ENCODE assay signal across 25 cellular contexts in genomic region chr5:128093368-128093767, GRCh38. TPM values are rescaled to one million over a fixed set of nuclear protein-coding genes. Genes with fewer than 3 reads are reported as not detected.
DNase-seq lines count a peak whose midpoint lies in the region; ATAC-seq and TF ChIP-seq lines count a peak whose summit lies in the region.
"Had no signal": no experiment of that assay in that cellular context is flagged by ENCODE, and none has a peak within 500 bp of the region (broad histone marks: within the 10 kb centered on the region; RNA-seq: fewer than 3 reads in every experiment).

No MANE protein-coding gene starts in this region.

- no peak overlapping the region for H2AFZ ChIP-seq in SK-N-SH (ENCODE audit: low read depth)

- no peaks in the 10 kb centered on the region for H3K27me3 Mint-ChIP-seq in T-helper 17 cell
- H3K27me3 Mint-ChIP-seq: activated CD4-positive, alpha-beta T cell treated with anti-CD3 and anti-CD28 coated beads for 36 hours; CD4-positive, CD25-positive, alpha-beta regulatory T cell had no signal

- H4K20me1 ChIP-seq in SK-N-SH (ENCODE audit: insufficient read depth) = no peaks in the 10 kb centered on the region; the same call in 1 of the 2 replicates

- H3K27ac Mint-ChIP-seq in T-helper 17 cell = no peak overlapping the region
- H3K27ac Mint-ChIP-seq: activated CD4-positive, alpha-beta T cell treated with anti-CD3 and anti-CD28 coated beads for 36 hours; activated CD8-positive, alpha-beta T cell treated with anti-CD3 and anti-CD28 coated beads, Interleukin-2, amount 10 ng/mL, durations not matched to agents 7 days and 5 days; T-helper 2 cell treated with Interferon-gamma antibody and Interleukin-4, amounts not matched to agents 5 μg/mL and 100 μg/mL, for 36 hours had no signal

- no peak overlapping the region for H3K9ac ChIP-seq in SK-N-SH

- no peak for TF ChIP-seq RAD21 in SK-N-SH (IDR thresholded peaks at IDR 0.05; ENCODE audit: low read length)

- H3K36me3 Mint-ChIP-seq in T-helper 17 cell (ENCODE audit: low read depth) = peaks cover 4% of the 10 kb centered on the region

- no peak for DNase-seq in SK-N-SH
- peak; percentile 50 for DNase-seq in astrocyte of the hippocampus (ENCODE audit: low read depth, low spot score)
- DNase-seq in fibroblast of the aortic adventitia (ENCODE audit: low read depth) = peak; percentile 48
- no peak for DNase-seq in substantia nigra (lab: John Stamatoyannopoulos, UW)
- no peak for DNase-seq in T-helper 17 cell
- no peak for DNase-seq in NCI-H2196 treated with DMSO at 0.1 percent for 48 hours (lab: John Stamatoyannopoulos, UW; ENCODE audit: unreplicated experiment)
- DNase-seq in NCI-H2171 treated with DMSO at 0.1 percent for 48 hours (lab: John Stamatoyannopoulos, UW) = no peak
- DNase-seq: activated CD4-positive, alpha-beta T cell treated with anti-CD3 and anti-CD28 coated beads for 36 hours; activated CD8-positive, alpha-beta T cell treated with anti-CD3 and anti-CD28 coated beads, Interleukin-2, amount 10 ng/mL, durations not matched to agents 7 days and 5 days; activated effector memory CD4-positive, alpha-beta T cell treated with anti-CD3 and anti-CD28 coated beads, Interleukin-2, amount 50 U/mL, for 16 hours; activated T-cell treated with anti-CD3 and anti-CD28 coated beads for 4 hours; CD4-positive, CD25-positive, alpha-beta regulatory T cell; DMS 273 treated with DMSO at 0.1 percent for 48 hours; foreskin fibroblast; heart left ventricle; MM.1S; NCI-H1417 treated with DMSO at 0.1 percent for 48 hours; NCI-H2081 treated with DMSO at 0.1 percent for 48 hours; stimulated activated CD4-positive, alpha-beta T cell treated with anti-CD3 and anti-CD28 coated beads, Interleukin-15, amount 100 ng/mL, for 24 hours; stimulated activated naive CD4-positive, alpha-beta T cell treated with Interleukin-2 at 50 U/mL for 16 hours; tibial artery had no signal

- H3K27me3 ChIP-seq in SK-N-SH (ENCODE audit: insufficient read depth) = no peaks in the 10 kb centered on the region
- H3K27me3 ChIP-seq: heart left ventricle, neutrophil, tibial artery had no signal

- ATAC-seq in SK-N-SH treated with all-trans-retinoic acid at 6 μM for 48 hours (no peak), T-helper 17 cell (no peak)
- ATAC-seq: activated CD4-positive, alpha-beta T cell treated with anti-CD3 and anti-CD28 coated beads for 36 hours; activated CD8-positive, alpha-beta T cell treated with anti-CD3 and anti-CD28 coated beads, Interleukin-2, amount 10 ng/mL, durations not matched to agents 7 days and 5 days; heart left ventricle had no signal

- peaks cover 58% of the 10 kb centered on the region for H3K79me2 ChIP-seq in SK-N-SH (ENCODE audit: insufficient read depth)

- peaks cover 5% of the 10 kb centered on the region for H3K4me1 Mint-ChIP-seq in T-helper 17 cell

- no peaks in the 10 kb centered on the region for H3K4me1 ChIP-seq in SK-N-SH (ENCODE audit: control insufficient read depth in 1 of 2, insufficient read depth in 2 of 2, low read depth in 1 of 2, low read length in 1 of 2)
- H3K4me1 ChIP-seq: tibial artery had no signal

- TF ChIP-seq CTCF in SK-N-SH (IDR thresholded peaks at IDR 0.05) (no peak), fibroblast of the aortic adventitia (IDR thresholded peaks at IDR 0.05; ENCODE audit: insufficient read depth, low read length) (no peak)

- POLR2A ChIA-PET in SK-N-SH (lab: Yijun Ruan, JAX) = no interaction called here

- H3K9me3 ChIP-seq in SK-N-SH (peaks cover 23% of the 10 kb centered on the region; the same call in 1 of the 2 replicates), T-helper 17 cell (ENCODE audit: control insufficient read depth, low read length, poor library complexity, severe bottlenecking) (no peaks in the 10 kb centered on the region)

- H3K27ac ChIP-seq in SK-N-SH (ENCODE audit: low read depth in 2 of 2, low read length in 1 of 2) (no peak overlapping the region), substantia nigra (ENCODE audit: low read depth, low read length, poor library complexity, severe bottlenecking) (peak overlapping the region; percentile 24)
- H3K27ac ChIP-seq: 22Rv1, heart left ventricle, neutrophil, tibial artery had no signal

- no peaks in the 10 kb centered on the region for H3K9me2 ChIP-seq in SK-N-SH

- peaks cover 0 to 20% of the 10 kb centered on the region in 2 experiments for H3K36me3 ChIP-seq in SK-N-SH (replicated peaks in 1 of 2; ENCODE audit: control insufficient read depth in 1 of 2, insufficient read depth in 2 of 2, low read length in 1 of 2)
- H3K36me3 ChIP-seq: heart left ventricle, neutrophil had no signal

- no peak overlapping the region for H3K4me2 ChIP-seq in SK-N-SH

- peaks cover 6% of the 10 kb centered on the region for H3F3A ChIP-seq in SK-N-SH (replicated peaks; ENCODE audit: insufficient read depth)

- TF ChIP-seq EP300 in SK-N-SH (IDR thresholded peaks at IDR 0.05; ENCODE audit: borderline replicate concordance in 1 of 2, low read depth in 1 of 2, low read length in 1 of 2) = no peak

- no peak overlapping the region for H3K4me3 Mint-ChIP-seq in T-helper 17 cell
- H3K4me3 Mint-ChIP-seq: activated CD4-positive, alpha-beta T cell treated with anti-CD3 and anti-CD28 coated beads for 36 hours; activated CD8-positive, alpha-beta T cell treated with anti-CD3 and anti-CD28 coated beads, Interleukin-2, amount 10 ng/mL, durations not matched to agents 7 days and 5 days; CD4-positive, CD25-positive, alpha-beta regulatory T cell; T-helper 2 cell treated with Interferon-gamma antibody and Interleukin-4, amounts not matched to agents 5 μg/mL and 100 μg/mL, for 36 hours had no signal

- no peak overlapping the region for H3K4me3 ChIP-seq in SK-N-SH (ENCODE audit: low read depth in 2 of 2, low read length in 1 of 2)
- no peak overlapping the region for H3K4me3 ChIP-seq in fibroblast of the aortic adventitia (ENCODE audit: low read depth, low read length)
- H3K4me3 ChIP-seq: heart left ventricle, tibial artery had no signal

- WGBS in SK-N-SH (ENCODE audit: low lambda C conversion rate) = 94% methylated on average over 4 of the region's 4 CpGs

- CTCF ChIA-PET in SK-N-SH (lab: Yijun Ruan, JAX) = interaction anchor here (1.2 to 2.3 kb wide), 3 partner anchors 9 to 13 kb away, joined by 3 to 6 read pairs (median 3); partner anchors contain the start of gene SLC12A2

TF ChIP-seq in SK-N-SH, 30 proteins besides CTCF, POLR2A, EP300 and RAD21:
- TF ChIP-seq TEAD4 (IDR thresholded peaks at IDR 0.05; ENCODE audit: borderline replicate concordance, insufficient read depth) (no peak), RFX5 (IDR thresholded peaks at IDR 0.05; ENCODE audit: low read length) (no peak), USF1 (IDR thresholded peaks at IDR 0.05; ENCODE audit: borderline replicate concordance, low read depth) (no peak), FOSL2 (IDR thresholded peaks at IDR 0.05; ENCODE audit: borderline replicate concordance, low read depth) (0 out of 2 replicates have a peak, but pooled peaks have one; percentile 5), CHD2 (IDR thresholded peaks at IDR 0.05; ENCODE audit: low read length, partially characterized antibody) (no peak), FOXM1 (IDR thresholded peaks at IDR 0.05; ENCODE audit: low read depth) (no peak)

TF ChIP-seq in SK-N-SH treated with all-trans-retinoic acid at 6 μM for 48 hours, 23 proteins besides CTCF, POLR2A, EP300 and RAD21:
- TF ChIP-seq ZFP30 (CRISPR knock-in tag; IDR thresholded peaks at IDR 0.05) (no peak), CSDC2 (CRISPR knock-in tag; IDR thresholded peaks at IDR 0.05) (no peak), TCF4 (CRISPR knock-in tag; IDR thresholded peaks at IDR 0.05; ENCODE audit: borderline replicate concordance) (no peak), BACH2 (CRISPR knock-in tag; IDR thresholded peaks at IDR 0.05; ENCODE audit: borderline replicate concordance) (no peak)

RNA-seq across cellular contexts. Expression of gene SLC12A2, which starts 9.8 kb away (rescaled TPM):
- 5.6 and 6.4 TPM in 2 replicates for polyA plus RNA-seq in SK-N-SH (2012; rRNA removed)
- polyA plus RNA-seq in SK-N-SH (2012; cell fraction: cytosol; rRNA removed) = 6.4 and 6.6 TPM in 2 replicates
- polyA plus RNA-seq in SK-N-SH (2012; cell fraction: nucleus; rRNA removed) = 3.4 and 5.4 TPM in 2 replicates
- total RNA-seq in fibroblast of the aortic adventitia (ENCODE audit: low replicate concordance) = 51.9 and 53.1 TPM in 2 replicates
- 10 to 100 TPM; 14.5 to 19.2 TPM for total RNA-seq in T-helper 17 cell

Comparison
In these comparisons a context has a peak if more than half of its experiments do, and no peak if none do; other contexts are left out.
1. DNase-seq: peak in astrocyte of the hippocampus (single experiment) and fibroblast of the aortic adventitia (single experiment); none in SK-N-SH (single experiment), substantia nigra (0 of 49), T-helper 17 cell (0 of 3), NCI-H2196 treated with DMSO at 0.1 percent for 48 hours (single experiment) and NCI-H2171 treated with DMSO at 0.1 percent for 48 hours (single experiment).